1 cellular context compared by ENCODE assay signal in the genomic region with DNA sequence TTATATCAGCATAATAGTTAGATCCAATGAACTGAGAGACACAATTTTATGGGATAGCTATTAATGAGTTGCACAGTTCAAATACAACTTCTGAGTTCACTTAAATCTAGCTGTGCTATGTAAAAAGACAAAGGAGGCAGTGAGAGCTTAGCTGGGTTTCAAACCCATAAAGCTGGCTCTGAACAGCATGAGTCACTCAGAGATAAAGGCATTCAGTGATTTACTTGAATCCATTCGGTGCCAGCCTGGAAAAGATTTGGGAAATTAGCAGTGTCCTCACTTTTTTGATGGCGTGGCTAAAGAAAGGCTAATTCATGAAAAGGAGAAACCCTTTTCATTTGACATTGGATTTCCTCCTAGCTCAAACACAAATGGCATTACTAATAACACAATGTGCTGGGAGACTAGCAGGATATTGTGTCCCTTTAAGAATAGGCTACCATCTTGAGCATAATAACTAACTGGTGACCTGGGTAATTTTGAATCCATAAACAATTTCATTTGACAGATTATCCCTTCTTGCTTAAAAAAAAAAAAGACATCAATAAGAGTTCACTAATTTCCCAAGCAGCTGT.
TF ChIP-seq lines count a peak whose summit lies in the region.

No MANE protein-coding gene starts in this region.

TF ChIP-seq in K562, 482 proteins besides CTCF, POLR2A, EP300 and RAD21 (continued from another document):
- TF ChIP-seq ZNF175 (CRISPR knock-in tag; IDR thresholded peaks at IDR 0.05; ENCODE audit: low read depth): no peak
